Comparison of ENCODE assay signal across 8 cellular contexts in genomic region chr19:16197622-16198362, GRCh38. TPM values are rescaled to one million over a fixed set of nuclear protein-coding genes. Genes with fewer than 3 reads are reported as not detected.
A peak's percentile ranks its signal among the peaks of the same experiment; 100 is the strongest.
DNase-seq lines count a peak whose midpoint lies in the region; ATAC-seq and TF ChIP-seq lines count a peak whose summit lies in the region.

Gene AP1M1 (plus strand): TSS chr19:16197911. CDS start chr19:16198027, 116 bp downstream.

- peak; percentile 95 to 99 (median 98) for DNase-seq in CD8-positive, alpha-beta T cell
- peak; percentile 94 for DNase-seq in HS-27A (ENCODE audit: low read depth)
- DNase-seq in NK-92 (lab: John Stamatoyannopoulos, UW; ENCODE audit: unreplicated experiment), result peak; percentile 92
- peak; percentile 99 for DNase-seq in activated CD8-positive, alpha-beta memory T cell treated with anti-CD3 and anti-CD28 coated beads for 24 hours
- DNase-seq in effector CD8-positive, alpha-beta T cell (lab: John Stamatoyannopoulos, UW), result peak; percentile 98
- DNase-seq in medulla oblongata (ENCODE audit: extremely low spot score), result peak; percentile 98
- peak; percentile 98 for DNase-seq in stimulated activated CD8-positive, alpha-beta memory T cell treated with anti-CD3 and anti-CD28 coated beads, Interleukin-12 subunit alpha, Interleukin-12 subunit beta, amount 100 ng/mL, for 1 hour (ENCODE audit: low read depth)

- CTCF ChIA-PET in CD8-positive, alpha-beta T cell (lab: Charles Lee), result interaction anchor here (1.4 to 2.5 kb wide), 2 partner anchors 14 to 185 kb away, joined by 4 to 7 read pairs; no protein-coding TSS in a partner anchor

- H3K4me3 ChIP-seq in CD8-positive, alpha-beta T cell (ENCODE audit: low read depth, low read length), result peak within 1 kb of the TSS; percentile 99

- peak within 1 kb of the TSS; percentile 98 for H3K27ac ChIP-seq in CD8-positive, alpha-beta T cell (ENCODE audit: low read depth, low read length)

- H3K27ac Mint-ChIP-seq in CD8-positive, alpha-beta T cell, result peak within 1 kb of the TSS; percentile 97

- H3K9me3 ChIP-seq in CD8-positive, alpha-beta T cell (ENCODE audit: low read length), result no peaks in the 10 kb centered on the region

- peaks cover under 1% of the 10 kb centered on the region for H3K36me3 ChIP-seq in CD8-positive, alpha-beta T cell (ENCODE audit: insufficient read depth, low read length)

- H3K4me1 ChIP-seq in CD8-positive, alpha-beta T cell (ENCODE audit: insufficient read depth, low read length), result peaks cover 54% of the 10 kb centered on the region

- intact Hi-C loops in CD8-positive, alpha-beta T cell (cut with DNase I, micrococcal nuclease), result loop anchor here (1.0 to 5.0 kb wide), 8 partner anchors 12 to 463 kb away; partner anchors contain the start of genes EPS15L1 (in 2 of the 2), FAM32A (in 2 of the 2), RAB8A (in 1 of the 2) and SMIM7 (in 1 of the 2)

- POLR2A ChIA-PET in CD8-positive, alpha-beta T cell (lab: Charles Lee), result interaction anchor here (0.7 to 1.6 kb wide), 5 partner anchors 12 to 127 kb away, joined by 3 to 14 read pairs (median 5); partner anchors contain the start of genes FAM32A and KLF2

- peaks cover 49% of the 10 kb centered on the region for H3K4me1 Mint-ChIP-seq in CD8-positive, alpha-beta T cell (ENCODE audit: low read depth)

- H3K27me3 ChIP-seq in CD8-positive, alpha-beta T cell (ENCODE audit: insufficient read depth, low read length), result no peaks in the 10 kb centered on the region

- peak within 1 kb of the TSS; percentile 93 for H3K4me3 Mint-ChIP-seq in CD8-positive, alpha-beta T cell

- H3K27me3 Mint-ChIP-seq in CD8-positive, alpha-beta T cell (ENCODE audit: low read depth), result no peaks in the 10 kb centered on the region

- no peaks in the 10 kb centered on the region for H3K9me3 Mint-ChIP-seq in CD8-positive, alpha-beta T cell

- peaks cover 45% of the 10 kb centered on the region for H3K36me3 Mint-ChIP-seq in CD8-positive, alpha-beta T cell

- no peak for TF ChIP-seq CTCF in CD8-positive, alpha-beta T cell (IDR thresholded peaks at IDR 0.05)

- ATAC-seq in CD8-positive, alpha-beta T cell, result peak; percentile 82
- peak; percentile 80 for ATAC-seq in GM19467 (IDR thresholded peaks at IDR 0.05; ENCODE audit: unreplicated experiment)

RNA-seq across cellular contexts. Expression of gene AP1M1, which starts in this region (rescaled TPM):
- total RNA-seq in CD8-positive, alpha-beta T cell, result 10 to 100 TPM; 76.2 to 83.4 TPM

Comparison
In these comparisons a context has a peak if more than half of its experiments do, and no peak if none do; other contexts are left out.
1. Peak in every context shown above with its lines: DNase-seq, ATAC-seq, H3K4me3 ChIP-seq and H3K27ac ChIP-seq.